In the genomic region with DNA sequence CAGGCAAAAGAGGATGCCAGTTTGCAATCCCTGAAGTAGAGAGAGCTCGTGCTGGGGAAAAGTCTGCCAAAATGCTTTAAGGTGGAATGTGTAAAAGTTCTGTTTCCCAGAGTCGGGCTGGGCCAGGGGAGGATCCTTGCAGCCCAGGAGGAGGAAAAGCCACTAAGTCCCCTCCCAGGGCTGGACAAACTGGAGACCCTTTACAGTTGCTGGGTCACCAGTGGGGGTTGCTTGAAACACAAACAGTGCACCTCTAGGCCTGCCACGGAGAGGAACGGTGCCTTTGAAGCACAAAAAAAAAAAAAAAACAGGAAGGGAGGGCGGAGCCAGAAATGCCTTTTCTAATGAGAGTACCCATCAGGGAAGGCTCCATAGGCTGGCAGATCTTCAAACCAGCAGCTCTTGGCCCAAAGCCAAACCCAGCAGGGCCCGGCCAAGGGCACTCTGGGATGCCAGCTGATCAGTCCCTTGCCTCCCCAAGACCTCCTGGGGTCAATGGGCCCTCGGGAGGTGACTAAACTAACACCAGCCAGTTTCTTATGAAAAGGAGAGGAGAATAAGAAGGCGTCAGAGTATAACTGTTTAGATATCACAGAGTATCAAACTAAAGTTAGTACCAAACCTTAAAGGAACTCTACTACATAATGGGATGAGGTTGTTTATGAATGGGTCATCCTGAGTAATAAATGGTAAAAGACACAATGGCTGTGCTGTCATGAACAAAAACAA, we compare ENCODE assay signal across 8 cellular contexts. TPM values are rescaled to one million over a fixed set of nuclear protein-coding genes. Genes with fewer than 3 reads are reported as not detected.
DNase-seq lines count a peak whose midpoint lies in the region; ATAC-seq, FAIRE-seq and TF ChIP-seq lines count a peak whose summit lies in the region.

No MANE protein-coding gene starts in this region.

- DNase-seq in NCI-H524 (lab: John Stamatoyannopoulos, UW) (peak; percentile 71 to 83), NCI-H524 treated with DMSO at 0.1 percent for 48 hours (lab: John Stamatoyannopoulos, UW) (no peak), SJSA1 (ENCODE audit: low read depth in 1 of 2, low spot score in 2 of 2) (peak; percentile 80 to 84), K562 (ENCODE audit: extremely low read depth in 1 of 4, low spot score in 3 of 4) (peak; percentile 53 to 82 (median 62)), hypothalamus (lab: John Stamatoyannopoulos, UW) (peak in 47 of 51 donors; percentile 9 to 87 (median 67))

- TF ChIP-seq RAD21 in K562 (CRISPR knock-in tag; conservative IDR thresholded peaks at IDR 0.05 in 1 of 2, IDR thresholded peaks at IDR 0.05 in 1 of 2): no peak

- H3K4me1 ChIP-seq in Loucy (ENCODE audit: insufficient read depth, low read length, poor library complexity, severe bottlenecking) (peaks cover 43% of the 10 kb centered on the region), SJSA1 (replicated peaks) (peaks cover 45% of the 10 kb centered on the region), K562 (replicated peaks in 1 of 2; ENCODE audit: control insufficient read depth in 2 of 2, insufficient read depth in 2 of 2, low read length in 2 of 2) (peaks cover 10 to 29% of the 10 kb centered on the region in 2 experiments), rectal smooth muscle tissue (ENCODE audit: control insufficient read depth, insufficient read depth, low read length) (peaks cover 23% of the 10 kb centered on the region)

- peak; percentile 48 for FAIRE-seq in K562 (lab: Jason Lieb, UNC)

- peaks cover 3% of the 10 kb centered on the region for H3K9me1 ChIP-seq in K562 (ENCODE audit: control insufficient read depth, insufficient read depth, low read length)

- no peaks in the 10 kb centered on the region for H3K27me3 ChIP-seq in Loucy (ENCODE audit: insufficient read depth, low read length, poor library complexity, severe bottlenecking)
- no peaks in the 10 kb centered on the region for H3K27me3 ChIP-seq in SJSA1 (replicated peaks)
- no peaks in the 10 kb centered on the region for H3K27me3 ChIP-seq in K562 (ENCODE audit: control insufficient read depth in 2 of 2, insufficient read depth in 2 of 2, low read length in 2 of 2)
- no peaks in the 10 kb centered on the region for H3K27me3 ChIP-seq in rectal smooth muscle tissue (ENCODE audit: control insufficient read depth, insufficient read depth, low read length)

- CTCF ChIA-PET in K562 (lab: Yijun Ruan, JAX; ENCODE audit: low intra/inter-chr PET ratio): interaction anchor here (0.7 kb wide), 2 partner anchors 16 to 64 kb away, joined by 3 read pairs; no protein-coding TSS in a partner anchor

- POLR2A ChIA-PET in K562 (lab: Yijun Ruan, JAX): interaction anchor here (0.6 to 5.0 kb wide), 5 partner anchors 10 to 592 kb away, joined by 3 to 52 read pairs (median 3); no protein-coding TSS in a partner anchor

- no peak for TF ChIP-seq CTCF in Loucy (conservative IDR thresholded peaks at IDR 0.05; ENCODE audit: low read length)
- no peak for TF ChIP-seq CTCF in K562 (IDR thresholded peaks at IDR 0.05 in 2 of 3, conservative IDR thresholded peaks at IDR 0.05 in 1 of 3; ENCODE audit: insufficient read depth in 2 of 3, low read depth in 1 of 3, low read length in 3 of 3)

- H3K36me3 ChIP-seq in Loucy (ENCODE audit: insufficient read depth, low read length) (no peaks in the 10 kb centered on the region), SJSA1 (no peaks in the 10 kb centered on the region), K562 (ENCODE audit: control insufficient read depth, insufficient read depth, low read length) (peaks cover 5% of the 10 kb centered on the region; the same call in 1 of the 3 replicates), rectal smooth muscle tissue (ENCODE audit: control insufficient read depth, insufficient read depth, low read length) (no peaks in the 10 kb centered on the region)

- H3K79me2 ChIP-seq in Loucy (ENCODE audit: insufficient read depth, low read length) (0 out of 2 replicates have a peak, but pooled peaks cover 5% of the 10 kb centered on the region), K562 (ENCODE audit: control insufficient read depth, insufficient read depth, low read length) (peaks cover 39% of the 10 kb centered on the region)

- H3K9ac ChIP-seq in Loucy (ENCODE audit: low read depth, low read length, poor library complexity, severe bottlenecking) (peak overlapping the region; percentile 99), K562 (ENCODE audit: insufficient read depth in 1 of 2, low read depth in 2 of 2, low read length in 2 of 2) (peak overlapping the region; percentile 88 to 93), rectal smooth muscle tissue (ENCODE audit: low read length) (no peak overlapping the region)

- TF ChIP-seq POLR2A in K562 (conservative IDR thresholded peaks at IDR 0.05): peak; percentile 70

- peak; percentile 28; the same call in 1 of the 2 replicates for TF ChIP-seq EP300 in K562 (IDR thresholded peaks at IDR 0.05; ENCODE audit: low read length)

- H3K27ac ChIP-seq in SJSA1: peak overlapping the region; percentile 84
- H3K27ac ChIP-seq in K562 (ENCODE audit: extremely low read depth, low read depth, low read length): peak overlapping the region; percentile 95
- peak overlapping the region; percentile 72 for H3K27ac ChIP-seq in rectal smooth muscle tissue (ENCODE audit: low read depth, low read length)

- intact Hi-C loops in K562 (cut with micrococcal nuclease): loop anchor here (5.0 kb wide), 2 partner anchors 96 to 119 kb away; partner anchors contain the start of gene POLR1H

- in situ Hi-C loops in K562 (cut with MboI): no loop called here

- ATAC-seq in K562 (peak; percentile 62), GM18868 (IDR thresholded peaks at IDR 0.05; ENCODE audit: unreplicated experiment) (no peak)

- H3F3A ChIP-seq in Loucy (ENCODE audit: low read depth): peaks cover 14% of the 10 kb centered on the region

- H2AFZ ChIP-seq in Loucy (ENCODE audit: low read length): no peak overlapping the region
- peak overlapping the region; percentile 63 for H2AFZ ChIP-seq in K562 (ENCODE audit: low read depth, low read length)

- H4K20me1 ChIP-seq in Loucy (ENCODE audit: insufficient read depth, low read length, poor library complexity, severe bottlenecking): no peaks in the 10 kb centered on the region
- no peaks in the 10 kb centered on the region for H4K20me1 ChIP-seq in K562 (replicated peaks; ENCODE audit: control insufficient read depth, insufficient read depth, low read length)

- H3K9me3 ChIP-seq in Loucy (ENCODE audit: insufficient read depth, low read depth, low read length): no peaks in the 10 kb centered on the region
- H3K9me3 ChIP-seq in SJSA1 (replicated peaks): no peaks in the 10 kb centered on the region
- H3K9me3 ChIP-seq in K562 (replicated peaks; ENCODE audit: control insufficient read depth, insufficient read depth, low read depth, low read length): no peaks in the 10 kb centered on the region

- H3K4me2 ChIP-seq in Loucy (ENCODE audit: low read depth, low read length, poor library complexity, severe bottlenecking) (peak overlapping the region; percentile 99), K562 (ENCODE audit: insufficient read depth, low read length) (peak overlapping the region; percentile 97)

- no peaks in the 10 kb centered on the region for H3K9me2 ChIP-seq in Loucy (replicated peaks; ENCODE audit: low read depth, low read length)

- H3K4me3 ChIP-seq in Loucy (ENCODE audit: low read length, poor library complexity, severe bottlenecking): peak overlapping the region; percentile 94
- H3K4me3 ChIP-seq in SJSA1: peak overlapping the region; percentile 31
- peak overlapping the region; percentile 55 for H3K4me3 ChIP-seq in K562
- H3K4me3 ChIP-seq in rectal smooth muscle tissue (ENCODE audit: low read length): peak overlapping the region; percentile 52

- WGBS in K562 (ENCODE audit: insufficient coverage, low coverage, missing lambda C conversion rate): 2% methylated on average over 8 of the region's 8 CpGs

- BruUV-seq in K562 (replicated peaks; lab: Mats Ljungman, UMichigan): no TSS peak

TF ChIP-seq in K562, 482 proteins besides CTCF, POLR2A, EP300 and RAD21 (continues in another document):
- 0 out of 2 replicates have a peak, but pooled peaks have one; percentile 44 for TF ChIP-seq NR4A1 (CRISPR knock-in tag; IDR thresholded peaks at IDR 0.05)
- TF ChIP-seq NR4A1 (tag; IDR thresholded peaks at IDR 0.05): no peak
- TF ChIP-seq GTF2F1 (IDR thresholded peaks at IDR 0.05; ENCODE audit: low read depth, low read length): no peak
- peak; percentile 55 for TF ChIP-seq CXXC5 (CRISPR knock-in tag; IDR thresholded peaks at IDR 0.05)
- TF ChIP-seq SPI1 (IDR thresholded peaks at IDR 0.05; ENCODE audit: borderline replicate concordance, low read depth, low read length): peak; percentile 79
- TF ChIP-seq CC2D1A (IDR thresholded peaks at IDR 0.05): peak; percentile 17; the same call in 1 of the 2 replicates
- TF ChIP-seq POLR2B (IDR thresholded peaks at IDR 0.05; ENCODE audit: low read depth, partially characterized antibody): peak; percentile 73
- TF ChIP-seq BRF1 (IDR thresholded peaks at IDR 0.05; ENCODE audit: borderline replicate concordance, extremely low read depth, insufficient read length): no peak
- peak in 1 of 2 experiments; percentile 68; a peak in 2 of 4 replicates for TF ChIP-seq HDAC1 (IDR thresholded peaks at IDR 0.05)

RNA-seq across cellular contexts. Expression of gene HLA-A, which starts 23.7 kb away (rescaled TPM):
- total RNA-seq in SJSA1 (2014; rRNA removed; shearing (Covaris generic)): 1,534 and 1,583 TPM in 2 replicates
- not detected in 2 replicates for total RNA-seq in K562 (2011; cell fraction: chromatin; rRNA removed; ENCODE audit: low replicate concordance)
- not detected in 2 replicates for total RNA-seq in K562 (2011; cell fraction: nucleolus; rRNA removed)
- not detected in 2 replicates for total RNA-seq in K562 (2011; cell fraction: nucleoplasm; rRNA removed)
- not detected in 2 replicates for total RNA-seq in K562 (2014; rRNA removed)
- total RNA-seq in K562 (2014; rRNA removed; fragmentation: Illumina TruSeq; extraction: Trizol): not detected in 2 replicates
- total RNA-seq in K562 (2015; rRNA removed; fragmentation: Illumina TruSeq; extraction: Trizol): not detected in 2 replicates
- 3.3 and 4.5 TPM in 2 replicates for total RNA-seq in K562 (2021)
- polyA plus RNA-seq in K562 (2011; rRNA removed): not detected in 2 replicates
- 0.04 and 0.09 TPM in 2 replicates for polyA plus RNA-seq in K562 (2011; cell fraction: cytosol; rRNA removed)
- not detected in 2 replicates for polyA plus RNA-seq in K562 (2011; cell fraction: nucleus; rRNA removed)
- 0.04 and 0.15 TPM in 2 replicates for polyA plus RNA-seq in K562 (2012)
- polyA plus RNA-seq in K562 (2014; fragmentation: Illumina TruSeq; extraction: Trizol): not detected in 2 replicates
- polyA plus RNA-seq in K562 (2014; fragmentation: Nextera tagmentation; extraction: Ambion mirVana): not detected
- 0.09 and 0.46 TPM in 2 replicates for polyA plus RNA-seq in K562 (2014; rRNA removed)
- polyA minus RNA-seq in K562 (2011; rRNA and poly(A)+ RNA removed): 0.27 TPM in 1 of 2 replicates, not detected in the other
- polyA minus RNA-seq in K562 (2011; cell fraction: cytosol; rRNA and poly(A)+ RNA removed): 3.5 and 8.9 TPM in 2 replicates
- 0.78 and 1.1 TPM in 2 replicates for polyA minus RNA-seq in K562 (2011; cell fraction: nucleus; rRNA and poly(A)+ RNA removed)

Comparison
In these comparisons a context has a peak if more than half of its experiments do, and no peak if none do; other contexts are left out.
1. H3K4me3 ChIP-seq: peak in every context shown above with its lines; median percentile 94 in Loucy; 55 in K562; 52 in rectal smooth muscle tissue; 31 in SJSA1.
2. RNA of gene HLA-A, which starts 23.7 kb away (total RNA-seq): 1,534 to 1,583 TPM in SJSA1; 3.3 to 4.5 TPM in K562; every median in the first group is over 100 times any median in the second.
3. Peak in every context shown above with its lines, with median percentiles within 50 percentile points of each other: H3K27ac ChIP-seq.